8 cellular contexts compared by ENCODE assay signal in genomic region chr2:66437601-66438497, GRCh38. TPM values are rescaled to one million over a fixed set of nuclear protein-coding genes. Genes with fewer than 3 reads are reported as not detected.
A peak's percentile ranks its signal among the peaks of the same experiment; 100 is the strongest.
DNase-seq lines count a peak whose midpoint lies in the region; ATAC-seq and TF ChIP-seq lines count a peak whose summit lies in the region.

No MANE protein-coding gene starts in this region.

- H3K4me1 ChIP-seq in SJSA1 (replicated peaks), result no peaks in the 10 kb centered on the region

- peaks cover 8% of the 10 kb centered on the region for H3K4me1 Mint-ChIP-seq in Calu3 (ENCODE audit: low read depth, unreplicated experiment)
- H3K4me1 Mint-ChIP-seq in activated naive CD8-positive, alpha-beta T cell treated with anti-CD3 and anti-CD28 coated beads, Interleukin-2, amount 50 U/mL, for 24 hours, result peaks cover 33% of the 10 kb centered on the region
- H3K4me1 Mint-ChIP-seq in activated T-cell treated with anti-CD3 and anti-CD28 coated beads, Interleukin-2, amount 50 U/mL, for 24 hours (ENCODE audit: low read depth), result peaks cover 39% of the 10 kb centered on the region

- no TSS peak for BruUV-seq in Calu3 (replicated peaks; lab: Mats Ljungman, UMichigan)

- H3K36me3 ChIP-seq in SJSA1, result peaks cover 10% of the 10 kb centered on the region

- no peak for DNase-seq in Calu3
- DNase-seq in SJSA1 (ENCODE audit: low read depth in 1 of 2, low spot score in 2 of 2), result no peak
- DNase-seq in Right ventricle myocardium superior, result peak; percentile 53
- DNase-seq in posterior vena cava (ENCODE audit: low spot score), result peak; percentile 72
- no peak for DNase-seq in activated naive CD8-positive, alpha-beta T cell treated with anti-CD3 and anti-CD28 coated beads, Interleukin-2, amount 50 U/mL, for 24 hours
- no peak for DNase-seq in activated gamma-delta T cell (lab: John Stamatoyannopoulos, UW)
- no peak for DNase-seq in activated effector memory CD4-positive, alpha-beta T cell treated with Interleukin-2 at 50 U/mL for 16 hours
- DNase-seq in activated T-cell treated with anti-CD3 and anti-CD28 coated beads, Interleukin-2, amount 50 U/mL, for 24 hours, result no peak

- H3K9me3 ChIP-seq in SJSA1 (replicated peaks), result no peaks in the 10 kb centered on the region

- intact Hi-C loops in Calu3 (cut with micrococcal nuclease; ENCODE audit: unreplicated experiment) (loop anchor here (5.0 to 10.0 kb wide), 4 partner anchors 59 to 887 kb away; no protein-coding TSS in a partner anchor), Right ventricle myocardium superior (cut with DNase I) (no loop called here), posterior vena cava (cut with DNase I) (loop anchor here (2.0 to 10.0 kb wide), 5 partner anchors 139 to 1407 kb away; partner anchors contain the start of gene ETAA1 (in 1 of the 2))

- H3K27me3 ChIP-seq in SJSA1 (replicated peaks), result no peaks in the 10 kb centered on the region

- CTCF ChIA-PET in Calu3 (lab: Charles Lee), result no interaction called here

- no peak overlapping the region for H3K27ac ChIP-seq in SJSA1

- no peaks in the 10 kb centered on the region for H3K27me3 Mint-ChIP-seq in Calu3 (ENCODE audit: unreplicated experiment)
- H3K27me3 Mint-ChIP-seq in activated naive CD8-positive, alpha-beta T cell treated with anti-CD3 and anti-CD28 coated beads, Interleukin-2, amount 50 U/mL, for 24 hours, result peaks cover 86% of the 10 kb centered on the region
- H3K27me3 Mint-ChIP-seq in activated T-cell treated with anti-CD3 and anti-CD28 coated beads, Interleukin-2, amount 50 U/mL, for 24 hours, result peaks cover 96% of the 10 kb centered on the region

- H3K4me3 Mint-ChIP-seq in Calu3 (ENCODE audit: low read depth, unreplicated experiment), result peak overlapping the region; percentile 8
- no peak overlapping the region for H3K4me3 Mint-ChIP-seq in activated naive CD8-positive, alpha-beta T cell treated with anti-CD3 and anti-CD28 coated beads, Interleukin-2, amount 50 U/mL, for 24 hours
- H3K4me3 Mint-ChIP-seq in activated T-cell treated with anti-CD3 and anti-CD28 coated beads, Interleukin-2, amount 50 U/mL, for 24 hours, result no peak overlapping the region

- peaks cover 30% of the 10 kb centered on the region for H3K36me3 Mint-ChIP-seq in Calu3 (ENCODE audit: insufficient read depth, unreplicated experiment)
- H3K36me3 Mint-ChIP-seq in activated naive CD8-positive, alpha-beta T cell treated with anti-CD3 and anti-CD28 coated beads, Interleukin-2, amount 50 U/mL, for 24 hours (ENCODE audit: low read depth), result no peaks in the 10 kb centered on the region
- no peaks in the 10 kb centered on the region for H3K36me3 Mint-ChIP-seq in activated T-cell treated with anti-CD3 and anti-CD28 coated beads, Interleukin-2, amount 50 U/mL, for 24 hours (ENCODE audit: low read depth)

- ATAC-seq in Right ventricle myocardium superior (ENCODE audit: poor library complexity), result peak; percentile 12
- no peak for ATAC-seq in activated naive CD8-positive, alpha-beta T cell treated with anti-CD3 and anti-CD28 coated beads, Interleukin-2, amount 50 U/mL, for 24 hours

- no peak for TF ChIP-seq CTCF in Calu3 (IDR thresholded peaks at IDR 0.05; ENCODE audit: unreplicated experiment)

- no peak overlapping the region for H3K27ac Mint-ChIP-seq in Calu3 (ENCODE audit: unreplicated experiment)
- no peak overlapping the region for H3K27ac Mint-ChIP-seq in activated naive CD8-positive, alpha-beta T cell treated with anti-CD3 and anti-CD28 coated beads, Interleukin-2, amount 50 U/mL, for 24 hours
- H3K27ac Mint-ChIP-seq in activated T-cell treated with anti-CD3 and anti-CD28 coated beads, Interleukin-2, amount 50 U/mL, for 24 hours, result no peak overlapping the region

- H3K9me3 Mint-ChIP-seq in Calu3 (ENCODE audit: low read depth, unreplicated experiment), result no peaks in the 10 kb centered on the region
- H3K9me3 Mint-ChIP-seq in activated naive CD8-positive, alpha-beta T cell treated with anti-CD3 and anti-CD28 coated beads, Interleukin-2, amount 50 U/mL, for 24 hours, result no peaks in the 10 kb centered on the region
- H3K9me3 Mint-ChIP-seq in activated T-cell treated with anti-CD3 and anti-CD28 coated beads, Interleukin-2, amount 50 U/mL, for 24 hours, result no peaks in the 10 kb centered on the region

- peak overlapping the region; percentile 59 for H3K4me3 ChIP-seq in SJSA1

RNA-seq across cellular contexts. Expression of gene MEIS1, which starts 2.9 kb away (rescaled TPM):
- 8.1 and 11.5 TPM in 2 replicates for total RNA-seq in Calu3 (2022)
- total RNA-seq in SJSA1 (2014; rRNA removed; shearing (Covaris generic)), result 4.2 and 6.2 TPM in 2 replicates
- total RNA-seq in Right ventricle myocardium superior, result 41.7 TPM
- total RNA-seq in posterior vena cava, result 10 to 100 TPM; 63.4 to 96.9 TPM

Comparison
In these comparisons a context has a peak if more than half of its experiments do, and no peak if none do; other contexts are left out.
1. DNase-seq: peak in Right ventricle myocardium superior (single experiment) and posterior vena cava (single experiment); none in Calu3 (single experiment), SJSA1 (0 of 2), activated naive CD8-positive, alpha-beta T cell treated with anti-CD3 and anti-CD28 coated beads, Interleukin-2, amount 50 U/mL, for 24 hours (single experiment), activated gamma-delta T cell (single experiment), activated effector memory CD4-positive, alpha-beta T cell treated with Interleukin-2 at 50 U/mL for 16 hours (single experiment) and activated T-cell treated with anti-CD3 and anti-CD28 coated beads, Interleukin-2, amount 50 U/mL, for 24 hours (single experiment).